8 cellular contexts compared by ENCODE assay signal in genomic region chr17:72591500-72592241, GRCh38.
A peak's percentile ranks its signal among the peaks of the same experiment; 100 is the strongest.
DNase-seq lines count a peak whose midpoint lies in the region; ATAC-seq, FAIRE-seq and TF ChIP-seq lines count a peak whose summit lies in the region.

No MANE protein-coding gene starts in this region.

- CTCF ChIA-PET in GM12878 (lab: Yijun Ruan, JAX), result interaction anchor here (0.6 to 3.0 kb wide), 10 partner anchors 11 to 709 kb away, joined by 3 to 12 read pairs (median 4); no protein-coding TSS in a partner anchor

- intact Hi-C loops in GM12878 (cut with micrococcal nuclease; ENCODE audit: unreplicated experiment), result loop anchor here (2.0 kb wide), 1 partner anchor 31 kb away; no protein-coding TSS in a partner anchor

- no peak overlapping the region; the same call in 1 of the 2 replicates for H2AFZ ChIP-seq in GM12878 (ENCODE audit: control insufficient read depth, low read depth, low read length)

- H3K4me2 ChIP-seq in GM12878 (ENCODE audit: control insufficient read depth, insufficient read depth), result peak overlapping the region; percentile 79

- no peak overlapping the region for H3K27ac ChIP-seq in GM12878 (ENCODE audit: control insufficient read depth, insufficient read depth)
- H3K27ac ChIP-seq in subcutaneous abdominal adipose tissue (ENCODE audit: low read depth, low read length), result no peak overlapping the region

- no peak for TF ChIP-seq POLR2A in GM12878 (IDR thresholded peaks at IDR 0.05; ENCODE audit: low read depth, low read length)

- POLR2A ChIA-PET in GM12878 (lab: Charles Lee), result interaction anchor here (0.5 to 2.5 kb wide), 10 partner anchors 11 to 640 kb away, joined by 3 to 52 read pairs (median 4); a partner anchor contains a TSS

- peak; percentile 41 for ATAC-seq in GM12878
- ATAC-seq in HG02973 (IDR thresholded peaks at IDR 0.05; ENCODE audit: unreplicated experiment), result no peak

- H3K9me3 ChIP-seq in GM12878 (replicated peaks; ENCODE audit: control insufficient read depth, insufficient read depth, low read length), result no peaks in the 10 kb centered on the region; the same call in 2 of the 3 replicates
- H3K9me3 ChIP-seq in subcutaneous abdominal adipose tissue (ENCODE audit: control insufficient read depth in 5 of 5, low read length in 5 of 5), result no peaks in the 10 kb centered on the region

- no peak for FAIRE-seq in GM12878 (lab: Jason Lieb, UNC)

- no peak for TF ChIP-seq EP300 in GM12878 (IDR thresholded peaks at IDR 0.05; ENCODE audit: borderline replicate concordance in 1 of 2, control insufficient read depth in 1 of 2, low read depth in 2 of 2, low read length in 2 of 2)

- H3K9ac ChIP-seq in GM12878 (ENCODE audit: control insufficient read depth, insufficient read depth, low read length), result no peak overlapping the region
- H3K9ac ChIP-seq in subcutaneous abdominal adipose tissue (ENCODE audit: low read length in 5 of 5), result no peak overlapping the region

- DNase-seq in COLO668 (lab: John Stamatoyannopoulos, UW; ENCODE audit: unreplicated experiment) (peak; percentile 55), GM12878 (ENCODE audit: low read depth, low spot score) (no peak), kidney tubule cell (ENCODE audit: low spot score) (peak; percentile 34), middle frontal gyrus (ENCODE audit: extremely low spot score, low spot score) (no peak), DMS114 treated with DMSO at 0.1 percent for 48 hours (lab: John Stamatoyannopoulos, UW; ENCODE audit: unreplicated experiment) (no peak)
- DNase-seq in Jurkat, Clone E6-1 (ENCODE audit: low read depth, low spot score), result no peak

- H3K4me1 ChIP-seq in GM12878 (ENCODE audit: control insufficient read depth, insufficient read depth, low read length) (no peaks in the 10 kb centered on the region), subcutaneous abdominal adipose tissue (ENCODE audit: control insufficient read depth in 5 of 5, insufficient read depth in 5 of 5, low read length in 5 of 5) (peaks cover 0 to 15% (median 14%) of the 10 kb centered on the region in 5 donors)

- H3K4me3 ChIP-seq in Jurkat, Clone E6-1 (ENCODE audit: low read length), result peak overlapping the region; percentile 66
- H3K4me3 ChIP-seq in GM12878 (peak overlapping the region; percentile 59), subcutaneous abdominal adipose tissue (ENCODE audit: low read depth in 1 of 5, low read length in 5 of 5) (peak overlapping the region; percentile 48 to 62 (median 53))

- H4K20me1 ChIP-seq in GM12878 (ENCODE audit: control insufficient read depth, insufficient read depth), result no peaks in the 10 kb centered on the region

- H3K79me2 ChIP-seq in GM12878 (ENCODE audit: control insufficient read depth, insufficient read depth, low read length), result no peaks in the 10 kb centered on the region

- TF ChIP-seq CTCF in GM12878 (IDR thresholded peaks at IDR 0.05 in 2 of 3, conservative IDR thresholded peaks at IDR 0.05 in 1 of 3; ENCODE audit: control insufficient read depth in 2 of 3, extremely low read depth in 1 of 3, insufficient read depth in 1 of 3, low read depth in 3 of 3, low read length in 3 of 3), result 0 out of 6 replicates have a peak, but pooled peaks of 1 of the 3 experiments have one; percentile 5

- WGBS in GM12878 (ENCODE audit: insufficient coverage, insufficient replicate concordance, low lambda C conversion rate, missing lambda C conversion rate), result 9% methylated on average over 56 of the region's 56 CpGs

- H3K36me3 ChIP-seq in GM12878 (ENCODE audit: control insufficient read depth in 2 of 2, insufficient read depth in 2 of 2, low read length in 1 of 2) (no peaks in the 10 kb centered on the region), subcutaneous abdominal adipose tissue (ENCODE audit: control insufficient read depth in 5 of 5, insufficient read depth in 5 of 5, low read length in 5 of 5) (no peaks in the 10 kb centered on the region)

- TF ChIP-seq RAD21 in GM12878 (IDR thresholded peaks at IDR 0.05; ENCODE audit: insufficient read depth, low read depth, low read length), result no peak

- H3K27me3 ChIP-seq in GM12878 (replicated peaks in 1 of 2; ENCODE audit: control insufficient read depth in 2 of 2, insufficient read depth in 2 of 2, low read length in 1 of 2), result no peaks in the 10 kb centered on the region; a peak in 2 of 4 replicates
- H3K27me3 ChIP-seq in subcutaneous abdominal adipose tissue (ENCODE audit: control insufficient read depth in 5 of 5, insufficient read depth in 4 of 5, low read length in 5 of 5), result peaks cover 23 to 38% (median 35%) of the 10 kb centered on the region in 5 donors

- RAD21 ChIA-PET in GM12878 (lab: Charles Lee; ENCODE audit: unreplicated experiment), result interaction anchor here (0.6 to 2.5 kb wide), 10 partner anchors 12 to 135 kb away, joined by 3 to 28 read pairs (median 5); no protein-coding TSS in a partner anchor

- in situ Hi-C loops in GM12878 (cut with MboI), result no loop called here

- TSS peak; percentile 71 for BruUV-seq in GM12878 (replicated peaks; lab: Mats Ljungman, UMichigan)

- SMC1A ChIA-PET in GM12878 (lab: Charles Lee; ENCODE audit: uncharacterized antibody, unreplicated experiment), result interaction anchor here (0.7 to 2.5 kb wide), 10 partner anchors 12 to 136 kb away, joined by 3 to 38 read pairs (median 4); no protein-coding TSS in a partner anchor

TF ChIP-seq in GM12878, 131 proteins besides CTCF, POLR2A, EP300 and RAD21 (continues in another document):
- no peak for TF ChIP-seq CREM (IDR thresholded peaks at IDR 0.05; ENCODE audit: low read depth)
- TF ChIP-seq MLLT1 (IDR thresholded peaks at IDR 0.05), result peak; percentile 14; the same call in 1 of the 2 replicates
- peak in 1 of 2 experiments; percentile 54; a peak in 1 of 4 replicates for TF ChIP-seq IKZF2 (IDR thresholded peaks at IDR 0.05)
- TF ChIP-seq, protein P1, sequence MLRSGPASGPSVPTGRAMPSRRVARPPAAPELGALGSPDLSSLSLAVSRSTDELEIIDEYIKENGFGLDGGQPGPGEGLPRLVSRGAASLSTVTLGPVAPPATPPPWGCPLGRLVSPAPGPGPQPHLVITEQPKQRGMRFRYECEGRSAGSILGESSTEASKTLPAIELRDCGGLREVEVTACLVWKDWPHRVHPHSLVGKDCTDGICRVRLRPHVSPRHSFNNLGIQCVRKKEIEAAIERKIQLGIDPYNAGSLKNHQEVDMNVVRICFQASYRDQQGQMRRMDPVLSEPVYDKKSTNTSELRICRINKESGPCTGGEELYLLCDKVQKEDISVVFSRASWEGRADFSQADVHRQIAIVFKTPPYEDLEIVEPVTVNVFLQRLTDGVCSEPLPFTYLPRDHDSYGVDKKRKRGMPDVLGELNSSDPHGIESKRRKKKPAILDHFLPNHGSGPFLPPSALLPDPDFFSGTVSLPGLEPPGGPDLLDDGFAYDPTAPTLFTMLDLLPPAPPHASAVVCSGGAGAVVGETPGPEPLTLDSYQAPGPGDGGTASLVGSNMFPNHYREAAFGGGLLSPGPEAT (IDR thresholded peaks at IDR 0.05; ENCODE audit: low read depth), result no peak
- peak; percentile 47; the same call in 1 of the 2 replicates for TF ChIP-seq IKZF1 (conservative IDR thresholded peaks at IDR 0.05)
- peak; percentile 85 for TF ChIP-seq NR2C1 (IDR thresholded peaks at IDR 0.05)
- peak; percentile 55; the same call in 1 of the 2 replicates for TF ChIP-seq SIN3A (IDR thresholded peaks at IDR 0.05; ENCODE audit: low read depth, low read length)
- 0 out of 2 replicates have a peak, but pooled peaks have one; percentile 26 for TF ChIP-seq EZH2 (IDR thresholded peaks at IDR 0.05; ENCODE audit: borderline replicate concordance, control insufficient read depth, low read depth, low read length)
- no peak for TF ChIP-seq TCF12 (IDR thresholded peaks at IDR 0.05; ENCODE audit: low read depth, low read length)
- TF ChIP-seq, protein P2, sequence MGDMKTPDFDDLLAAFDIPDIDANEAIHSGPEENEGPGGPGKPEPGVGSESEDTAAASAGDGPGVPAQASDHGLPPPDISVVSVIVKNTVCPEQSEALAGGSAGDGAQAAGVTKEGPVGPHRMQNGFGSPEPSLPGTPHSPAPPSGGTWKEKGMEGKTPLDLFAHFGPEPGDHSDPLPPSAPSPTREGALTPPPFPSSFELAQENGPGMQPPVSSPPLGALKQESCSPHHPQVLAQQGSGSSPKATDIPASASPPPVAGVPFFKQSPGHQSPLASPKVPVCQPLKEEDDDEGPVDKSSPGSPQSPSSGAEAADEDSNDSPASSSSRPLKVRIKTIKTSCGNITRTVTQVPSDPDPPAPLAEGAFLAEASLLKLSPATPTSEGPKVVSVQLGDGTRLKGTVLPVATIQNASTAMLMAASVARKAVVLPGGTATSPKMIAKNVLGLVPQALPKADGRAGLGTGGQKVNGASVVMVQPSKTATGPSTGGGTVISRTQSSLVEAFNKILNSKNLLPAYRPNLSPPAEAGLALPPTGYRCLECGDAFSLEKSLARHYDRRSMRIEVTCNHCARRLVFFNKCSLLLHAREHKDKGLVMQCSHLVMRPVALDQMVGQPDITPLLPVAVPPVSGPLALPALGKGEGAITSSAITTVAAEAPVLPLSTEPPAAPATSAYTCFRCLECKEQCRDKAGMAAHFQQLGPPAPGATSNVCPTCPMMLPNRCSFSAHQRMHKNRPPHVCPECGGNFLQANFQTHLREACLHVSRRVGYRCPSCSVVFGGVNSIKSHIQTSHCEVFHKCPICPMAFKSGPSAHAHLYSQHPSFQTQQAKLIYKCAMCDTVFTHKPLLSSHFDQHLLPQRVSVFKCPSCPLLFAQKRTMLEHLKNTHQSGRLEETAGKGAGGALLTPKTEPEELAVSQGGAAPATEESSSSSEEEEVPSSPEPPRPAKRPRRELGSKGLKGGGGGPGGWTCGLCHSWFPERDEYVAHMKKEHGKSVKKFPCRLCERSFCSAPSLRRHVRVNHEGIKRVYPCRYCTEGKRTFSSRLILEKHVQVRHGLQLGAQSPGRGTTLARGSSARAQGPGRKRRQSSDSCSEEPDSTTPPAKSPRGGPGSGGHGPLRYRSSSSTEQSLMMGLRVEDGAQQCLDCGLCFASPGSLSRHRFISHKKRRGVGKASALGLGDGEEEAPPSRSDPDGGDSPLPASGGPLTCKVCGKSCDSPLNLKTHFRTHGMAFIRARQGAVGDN (IDR thresholded peaks at IDR 0.05), result peak; percentile 71
- peak; percentile 54; the same call in 1 of the 2 replicates for TF ChIP-seq GATAD2B (conservative IDR thresholded peaks at IDR 0.05; ENCODE audit: low read depth)
- peak; percentile 90 for TF ChIP-seq NR2F1 (conservative IDR thresholded peaks at IDR 0.05)

Comparison
In these comparisons a context has a peak if more than half of its experiments do, and no peak if none do; other contexts are left out.
1. DNase-seq: peak in COLO668 (single experiment) and kidney tubule cell (single experiment); none in Jurkat, Clone E6-1 (single experiment), GM12878 (single experiment), middle frontal gyrus (single experiment) and DMS114 treated with DMSO at 0.1 percent for 48 hours (single experiment).
2. Peak in every context shown above with its lines, with median percentiles within 50 percentile points of each other: H3K4me3 ChIP-seq.